ENCODE assay signal across 1 cellular context in the genomic region with DNA sequence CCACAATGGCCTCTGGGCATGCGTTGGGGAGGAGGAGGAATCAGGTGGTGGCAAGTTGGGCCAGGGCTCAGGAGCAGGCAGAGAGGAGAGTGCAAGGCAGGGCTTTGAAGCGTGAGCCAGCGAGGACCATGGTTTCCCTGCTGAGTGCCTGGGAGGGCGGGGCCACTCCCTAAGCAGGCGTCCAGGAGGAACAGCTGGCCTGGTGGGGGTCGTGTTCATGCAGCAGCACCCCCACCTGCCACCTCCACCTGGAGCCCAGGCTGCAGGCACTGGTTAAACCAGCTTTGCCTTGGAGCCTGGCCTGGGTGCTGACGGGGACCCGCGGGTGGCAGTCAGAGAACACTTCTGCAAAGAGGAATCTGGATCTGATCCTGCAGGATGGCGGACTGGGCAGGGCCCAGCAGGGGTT.
TF ChIP-seq lines count a peak whose summit lies in the region.

No MANE protein-coding gene starts in this region.

TF ChIP-seq in GM23338, 12 proteins besides CTCF, POLR2A, EP300 and RAD21:
- TF ChIP-seq, protein P1, sequence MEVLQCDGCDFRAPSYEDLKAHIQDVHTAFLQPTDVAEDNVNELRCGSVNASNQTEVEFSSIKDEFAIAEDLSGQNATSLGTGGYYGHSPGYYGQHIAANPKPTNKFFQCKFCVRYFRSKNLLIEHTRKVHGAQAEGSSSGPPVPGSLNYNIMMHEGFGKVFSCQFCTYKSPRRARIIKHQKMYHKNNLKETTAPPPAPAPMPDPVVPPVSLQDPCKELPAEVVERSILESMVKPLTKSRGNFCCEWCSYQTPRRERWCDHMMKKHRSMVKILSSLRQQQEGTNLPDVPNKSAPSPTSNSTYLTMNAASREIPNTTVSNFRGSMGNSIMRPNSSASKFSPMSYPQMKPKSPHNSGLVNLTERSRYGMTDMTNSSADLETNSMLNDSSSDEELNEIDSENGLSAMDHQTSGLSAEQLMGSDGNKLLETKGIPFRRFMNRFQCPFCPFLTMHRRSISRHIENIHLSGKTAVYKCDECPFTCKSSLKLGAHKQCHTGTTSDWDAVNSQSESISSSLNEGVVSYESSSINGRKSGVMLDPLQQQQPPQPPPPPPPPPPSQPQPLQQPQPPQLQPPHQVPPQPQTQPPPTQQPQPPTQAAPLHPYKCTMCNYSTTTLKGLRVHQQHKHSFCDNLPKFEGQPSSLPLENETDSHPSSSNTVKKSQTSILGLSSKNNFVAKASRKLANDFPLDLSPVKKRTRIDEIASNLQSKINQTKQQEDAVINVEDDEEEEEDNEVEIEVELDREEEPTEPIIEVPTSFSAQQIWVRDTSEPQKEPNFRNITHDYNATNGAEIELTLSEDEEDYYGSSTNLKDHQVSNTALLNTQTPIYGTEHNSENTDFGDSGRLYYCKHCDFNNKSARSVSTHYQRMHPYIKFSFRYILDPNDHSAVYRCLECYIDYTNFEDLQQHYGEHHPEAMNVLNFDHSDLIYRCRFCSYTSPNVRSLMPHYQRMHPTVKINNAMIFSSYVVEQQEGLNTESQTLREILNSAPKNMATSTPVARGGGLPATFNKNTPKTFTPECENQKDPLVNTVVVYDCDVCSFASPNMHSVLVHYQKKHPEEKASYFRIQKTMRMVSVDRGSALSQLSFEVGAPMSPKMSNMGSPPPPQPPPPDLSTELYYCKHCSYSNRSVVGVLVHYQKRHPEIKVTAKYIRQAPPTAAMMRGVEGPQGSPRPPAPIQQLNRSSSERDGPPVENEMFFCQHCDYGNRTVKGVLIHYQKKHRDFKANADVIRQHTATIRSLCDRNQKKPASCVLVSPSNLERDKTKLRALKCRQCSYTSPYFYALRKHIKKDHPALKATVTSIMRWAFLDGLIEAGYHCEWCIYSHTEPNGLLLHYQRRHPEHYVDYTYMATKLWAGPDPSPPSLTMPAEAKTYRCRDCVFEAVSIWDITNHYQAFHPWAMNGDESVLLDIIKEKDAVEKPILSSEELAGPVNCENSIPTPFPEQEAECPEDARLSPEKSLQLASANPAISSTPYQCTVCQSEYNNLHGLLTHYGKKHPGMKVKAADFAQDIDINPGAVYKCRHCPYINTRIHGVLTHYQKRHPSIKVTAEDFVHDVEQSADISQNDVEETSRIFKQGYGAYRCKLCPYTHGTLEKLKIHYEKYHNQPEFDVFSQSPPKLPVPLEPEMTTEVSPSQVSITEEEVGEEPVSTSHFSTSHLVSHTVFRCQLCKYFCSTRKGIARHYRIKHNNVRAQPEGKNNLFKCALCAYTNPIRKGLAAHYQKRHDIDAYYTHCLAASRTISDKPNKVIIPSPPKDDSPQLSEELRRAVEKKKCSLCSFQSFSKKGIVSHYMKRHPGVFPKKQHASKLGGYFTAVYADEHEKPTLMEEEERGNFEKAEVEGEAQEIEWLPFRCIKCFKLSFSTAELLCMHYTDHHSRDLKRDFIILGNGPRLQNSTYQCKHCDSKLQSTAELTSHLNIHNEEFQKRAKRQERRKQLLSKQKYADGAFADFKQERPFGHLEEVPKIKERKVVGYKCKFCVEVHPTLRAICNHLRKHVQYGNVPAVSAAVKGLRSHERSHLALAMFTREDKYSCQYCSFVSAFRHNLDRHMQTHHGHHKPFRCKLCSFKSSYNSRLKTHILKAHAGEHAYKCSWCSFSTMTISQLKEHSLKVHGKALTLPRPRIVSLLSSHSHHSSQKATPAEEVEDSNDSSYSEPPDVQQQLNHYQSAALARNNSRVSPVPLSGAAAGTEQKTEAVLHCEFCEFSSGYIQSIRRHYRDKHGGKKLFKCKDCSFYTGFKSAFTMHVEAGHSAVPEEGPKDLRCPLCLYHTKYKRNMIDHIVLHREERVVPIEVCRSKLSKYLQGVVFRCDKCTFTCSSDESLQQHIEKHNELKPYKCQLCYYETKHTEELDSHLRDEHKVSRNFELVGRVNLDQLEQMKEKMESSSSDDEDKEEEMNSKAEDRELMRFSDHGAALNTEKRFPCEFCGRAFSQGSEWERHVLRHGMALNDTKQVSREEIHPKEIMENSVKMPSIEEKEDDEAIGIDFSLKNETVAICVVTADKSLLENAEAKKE (CRISPR knock-in tag; IDR thresholded peaks at IDR 0.05): no peak
- TF ChIP-seq, protein P2, sequence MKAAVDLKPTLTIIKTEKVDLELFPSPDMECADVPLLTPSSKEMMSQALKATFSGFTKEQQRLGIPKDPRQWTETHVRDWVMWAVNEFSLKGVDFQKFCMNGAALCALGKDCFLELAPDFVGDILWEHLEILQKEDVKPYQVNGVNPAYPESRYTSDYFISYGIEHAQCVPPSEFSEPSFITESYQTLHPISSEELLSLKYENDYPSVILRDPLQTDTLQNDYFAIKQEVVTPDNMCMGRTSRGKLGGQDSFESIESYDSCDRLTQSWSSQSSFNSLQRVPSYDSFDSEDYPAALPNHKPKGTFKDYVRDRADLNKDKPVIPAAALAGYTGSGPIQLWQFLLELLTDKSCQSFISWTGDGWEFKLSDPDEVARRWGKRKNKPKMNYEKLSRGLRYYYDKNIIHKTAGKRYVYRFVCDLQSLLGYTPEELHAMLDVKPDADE (IDR thresholded peaks at IDR 0.05): no peak
- TF ChIP-seq EZH2 (IDR thresholded peaks at IDR 0.05; ENCODE audit: low read depth, unreplicated experiment) (no peak), CREB1 (CRISPR knock-in tag; IDR thresholded peaks at IDR 0.05; ENCODE audit: low read depth) (no peak), ZNF114 (CRISPR knock-in tag; IDR thresholded peaks at IDR 0.05) (no peak), EZH2phosphoT487 (IDR thresholded peaks at IDR 0.05; ENCODE audit: unreplicated experiment) (no peak), POLR2AphosphoS5 (IDR thresholded peaks at IDR 0.05; ENCODE audit: low read depth) (no peak), STAT1 (IDR thresholded peaks at IDR 0.05; ENCODE audit: unreplicated experiment) (no peak), JUNB (IDR thresholded peaks at IDR 0.05; ENCODE audit: unreplicated experiment) (no peak), ZNF331 (CRISPR knock-in tag; IDR thresholded peaks at IDR 0.05; ENCODE audit: low read depth) (no peak), NANOG (IDR thresholded peaks at IDR 0.05; ENCODE audit: borderline replicate concordance) (no peak)
- TF ChIP-seq, protein P3, sequence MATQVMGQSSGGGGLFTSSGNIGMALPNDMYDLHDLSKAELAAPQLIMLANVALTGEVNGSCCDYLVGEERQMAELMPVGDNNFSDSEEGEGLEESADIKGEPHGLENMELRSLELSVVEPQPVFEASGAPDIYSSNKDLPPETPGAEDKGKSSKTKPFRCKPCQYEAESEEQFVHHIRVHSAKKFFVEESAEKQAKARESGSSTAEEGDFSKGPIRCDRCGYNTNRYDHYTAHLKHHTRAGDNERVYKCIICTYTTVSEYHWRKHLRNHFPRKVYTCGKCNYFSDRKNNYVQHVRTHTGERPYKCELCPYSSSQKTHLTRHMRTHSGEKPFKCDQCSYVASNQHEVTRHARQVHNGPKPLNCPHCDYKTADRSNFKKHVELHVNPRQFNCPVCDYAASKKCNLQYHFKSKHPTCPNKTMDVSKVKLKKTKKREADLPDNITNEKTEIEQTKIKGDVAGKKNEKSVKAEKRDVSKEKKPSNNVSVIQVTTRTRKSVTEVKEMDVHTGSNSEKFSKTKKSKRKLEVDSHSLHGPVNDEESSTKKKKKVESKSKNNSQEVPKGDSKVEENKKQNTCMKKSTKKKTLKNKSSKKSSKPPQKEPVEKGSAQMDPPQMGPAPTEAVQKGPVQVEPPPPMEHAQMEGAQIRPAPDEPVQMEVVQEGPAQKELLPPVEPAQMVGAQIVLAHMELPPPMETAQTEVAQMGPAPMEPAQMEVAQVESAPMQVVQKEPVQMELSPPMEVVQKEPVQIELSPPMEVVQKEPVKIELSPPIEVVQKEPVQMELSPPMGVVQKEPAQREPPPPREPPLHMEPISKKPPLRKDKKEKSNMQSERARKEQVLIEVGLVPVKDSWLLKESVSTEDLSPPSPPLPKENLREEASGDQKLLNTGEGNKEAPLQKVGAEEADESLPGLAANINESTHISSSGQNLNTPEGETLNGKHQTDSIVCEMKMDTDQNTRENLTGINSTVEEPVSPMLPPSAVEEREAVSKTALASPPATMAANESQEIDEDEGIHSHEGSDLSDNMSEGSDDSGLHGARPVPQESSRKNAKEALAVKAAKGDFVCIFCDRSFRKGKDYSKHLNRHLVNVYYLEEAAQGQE (IDR thresholded peaks at IDR 0.05; ENCODE audit: unreplicated experiment): no peak
